ENCODE assay signal across 7 cellular contexts in the genomic region with DNA sequence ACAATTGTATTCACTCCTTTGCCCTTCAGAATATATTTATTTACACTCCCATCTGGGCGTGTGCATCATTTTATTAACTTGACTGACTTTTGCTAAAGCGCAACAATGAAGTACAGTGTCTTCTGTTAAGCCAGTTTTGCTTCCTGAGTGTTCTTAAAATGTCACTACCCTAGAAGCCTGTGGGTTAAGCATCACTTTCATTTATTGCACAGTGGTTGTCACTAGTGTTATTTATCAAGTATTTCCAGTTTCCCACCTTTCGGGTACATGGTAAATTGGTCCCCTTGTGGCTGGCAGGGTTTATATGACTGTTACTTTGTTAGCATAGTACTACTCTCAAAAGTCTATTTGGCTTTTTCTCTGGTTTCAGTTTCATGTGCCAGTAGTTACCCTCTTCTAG. TPM values are rescaled to one million over a fixed set of nuclear protein-coding genes. Genes with fewer than 3 reads are reported as not detected.
DNase-seq lines count a peak whose midpoint lies in the region; ATAC-seq lines count a peak whose summit lies in the region.

No MANE protein-coding gene starts in this region.

- no peaks in the 10 kb centered on the region for H3K9me3 ChIP-seq in muscle layer of duodenum (ENCODE audit: control insufficient read depth in 1 of 2, low read length in 2 of 2)

- H3K36me3 ChIP-seq in muscle layer of duodenum (ENCODE audit: control insufficient read depth in 1 of 2, insufficient read depth in 2 of 2, low read length in 2 of 2): no peaks in the 10 kb centered on the region

- peak overlapping the region; percentile 25 for H3K27ac ChIP-seq in muscle layer of duodenum (ENCODE audit: low read length)

- ATAC-seq in GM18873 (IDR thresholded peaks at IDR 0.05; ENCODE audit: low FRiP score, unreplicated experiment) (peak; percentile 27), GM21737 (IDR thresholded peaks at IDR 0.05; ENCODE audit: unreplicated experiment) (peak; percentile 29), left ventricle myocardium superior (no peak)

- peak; percentile 31 for DNase-seq in HT-29 (ENCODE audit: low spot score)
- no peak for DNase-seq in NCI-H82 (lab: John Stamatoyannopoulos, UW)
- no peak for DNase-seq in left ventricle myocardium superior
- DNase-seq in glomerular visceral epithelial cell (ENCODE audit: extremely low spot score): no peak

- no peaks in the 10 kb centered on the region for H3K27me3 ChIP-seq in muscle layer of duodenum (ENCODE audit: low read depth, low read length)

- no peak overlapping the region for H3K4me3 ChIP-seq in muscle layer of duodenum (ENCODE audit: low read depth in 1 of 2, low read length in 2 of 2)

- peaks cover 12 to 32% of the 10 kb centered on the region in 2 donors for H3K4me1 ChIP-seq in muscle layer of duodenum (ENCODE audit: control insufficient read depth in 1 of 2, insufficient read depth in 2 of 2, low read length in 2 of 2)

- intact Hi-C loops in left ventricle myocardium superior (cut with micrococcal nuclease): loop anchor here (1.0 kb wide), 1 partner anchor 34 kb away; no protein-coding TSS in a partner anchor

RNA-seq across cellular contexts. Expression of a gene that starts 3.3 kb away (rescaled TPM):
- 23.5 and 27.8 TPM in 2 replicates for total RNA-seq in HT-29 (2014; rRNA removed; shearing (Covaris generic))
- 6.9 TPM for total RNA-seq in left ventricle myocardium superior

RNA-seq across cellular contexts. Expression of a gene that starts 17.6 kb away (rescaled TPM):
- total RNA-seq in HT-29 (2014; rRNA removed; shearing (Covaris generic)): 29.5 and 33.8 TPM in 2 replicates
- 19.4 TPM for total RNA-seq in left ventricle myocardium superior

RNA-seq across cellular contexts. Expression of a gene that starts 49.2 kb away (rescaled TPM):
- total RNA-seq in HT-29 (2014; rRNA removed; shearing (Covaris generic)): 188 and 199 TPM in 2 replicates
- total RNA-seq in left ventricle myocardium superior: 20.7 TPM
